Comparison of ENCODE assay signal across 23 cellular contexts in genomic region chr1:6473974-6474814, GRCh38. TPM values are rescaled to one million over a fixed set of nuclear protein-coding genes. Genes with fewer than 3 reads are reported as not detected.
DNase-seq lines count a peak whose midpoint lies in the region; ATAC-seq, FAIRE-seq and TF ChIP-seq lines count a peak whose summit lies in the region.
"Had no signal": no experiment of that assay in that cellular context is flagged by ENCODE, and none has a peak within 500 bp of the region (broad histone marks: within the 10 kb centered on the region; RNA-seq: fewer than 3 reads in every experiment).

No MANE protein-coding gene starts in this region.

- H3K27ac Mint-ChIP-seq in type B pancreatic cell = no peak overlapping the region
- H3K27ac Mint-ChIP-seq: CD4-positive, alpha-beta memory T cell; stimulated activated naive CD8-positive, alpha-beta T cell treated with anti-CD3 and anti-CD28 coated beads, Interleukin-15, Interleukin-2, amounts not matched to agents 100 ng/mL and 50 ng/mL, for 24 hours; T-cell had no signal

- no peaks in the 10 kb centered on the region for H3K36me3 ChIP-seq in kidney (ENCODE audit: control insufficient read depth in 1 of 2, insufficient read depth in 2 of 2, low read length in 2 of 2)
- H3K36me3 ChIP-seq: pancreas had no signal

- DNase-seq in DMS79 (lab: John Stamatoyannopoulos, UW) = peak; percentile 91
- peak; percentile 64 for DNase-seq in NCI-H187 treated with DMSO at 0.1 percent for 48 hours (lab: John Stamatoyannopoulos, UW)
- peak; percentile 90 for DNase-seq in NCI-H526 treated with DMSO at 0.1 percent for 48 hours (lab: John Stamatoyannopoulos, UW)
- DNase-seq in kidney = peak; percentile 78
- DNase-seq in central memory CD4-positive, alpha-beta T cell = no peak
- DNase-seq in type B pancreatic cell (ENCODE audit: extremely low spot score, unreplicated experiment) = no peak
- DNase-seq in stimulated activated CD4-positive, alpha-beta T cell treated with anti-CD3 and anti-CD28 coated beads, Interleukin-2, amount 100 ng/mL, for 24 hours = no peak
- DNase-seq: activated CD4-positive, alpha-beta T cell treated with anti-CD3 and anti-CD28 coated beads, Interleukin-2, amount 50 U/mL, for 48 hours; activated naive CD4-positive, alpha-beta T cell treated with anti-CD3 and anti-CD28 coated beads, Interleukin-2, amount 50 U/mL, for 16 hours; activated T-cell treated with anti-CD3 and anti-CD28 coated beads, Interleukin-2, amount 50 U/mL, for 1 hour; CD4-positive, alpha-beta memory T cell; heart right ventricle; KBM-7; naive thymus-derived CD8-positive, alpha-beta T cell; NK-92 treated with Interleukin-12 subunit alpha and Interleukin-12 subunit beta, amount 100 ng/mL, for 24 hours; T-cell; WERI-Rb-1 had no signal

- FAIRE-seq in kidney (lab: Jason Lieb, UNC) = no peak
- FAIRE-seq: pancreas had no signal

- peaks cover 7% of the 10 kb centered on the region for H3K36me3 Mint-ChIP-seq in type B pancreatic cell
- H3K36me3 Mint-ChIP-seq: CD4-positive, alpha-beta memory T cell; naive thymus-derived CD8-positive, alpha-beta T cell; T-cell had no signal

- TF ChIP-seq CTCF in kidney (IDR thresholded peaks at IDR 0.05; ENCODE audit: borderline replicate concordance, extremely low read depth, insufficient read depth) = no peak
- no peak for TF ChIP-seq CTCF in type B pancreatic cell (conservative IDR thresholded peaks at IDR 0.05)

- ATAC-seq in HG03520 (IDR thresholded peaks at IDR 0.05; ENCODE audit: unreplicated experiment) = no peak
- ATAC-seq: pancreas, sciatic nerve had no signal

- peaks cover 15% of the 10 kb centered on the region for H3K4me1 Mint-ChIP-seq in type B pancreatic cell (ENCODE audit: unreplicated experiment)

- no peaks in the 10 kb centered on the region for H3K9me3 Mint-ChIP-seq in type B pancreatic cell
- H3K9me3 Mint-ChIP-seq: CD4-positive, alpha-beta memory T cell; naive thymus-derived CD8-positive, alpha-beta T cell; stimulated activated naive CD8-positive, alpha-beta T cell treated with anti-CD3 and anti-CD28 coated beads, Interleukin-15, Interleukin-2, amounts not matched to agents 100 ng/mL and 50 ng/mL, for 24 hours; T-cell had no signal

- H3K27ac ChIP-seq in kidney (ENCODE audit: low read depth in 2 of 2, low read length in 2 of 2) = no peak overlapping the region
- H3K27ac ChIP-seq: heart right ventricle, pancreas, WERI-Rb-1 had no signal

- H3K4me1 ChIP-seq in kidney (ENCODE audit: control insufficient read depth in 1 of 2, insufficient read depth in 1 of 2, low read depth in 1 of 2, low read length in 2 of 2) = no peaks in the 10 kb centered on the region
- H3K4me1 ChIP-seq: pancreas had no signal

- no peaks in the 10 kb centered on the region for H3K9me3 ChIP-seq in kidney (ENCODE audit: control insufficient read depth in 1 of 2, low read length in 2 of 2)
- H3K9me3 ChIP-seq: heart right ventricle, pancreas had no signal

- H3K4me3 ChIP-seq in kidney (ENCODE audit: low read length in 2 of 2) = no peak overlapping the region
- H3K4me3 ChIP-seq: heart right ventricle, lung, pancreas had no signal

- H3K9ac ChIP-seq in kidney (ENCODE audit: low read length in 2 of 2) = no peak overlapping the region

- intact Hi-C loops in kidney (cut with DNase I) = no loop called here

- no peaks in the 10 kb centered on the region for H3K27me3 Mint-ChIP-seq in type B pancreatic cell
- H3K27me3 Mint-ChIP-seq: CD4-positive, alpha-beta memory T cell; stimulated activated naive CD8-positive, alpha-beta T cell treated with anti-CD3 and anti-CD28 coated beads, Interleukin-15, Interleukin-2, amounts not matched to agents 100 ng/mL and 50 ng/mL, for 24 hours; T-cell had no signal

- H3K4me3 Mint-ChIP-seq in type B pancreatic cell = no peak overlapping the region
- H3K4me3 Mint-ChIP-seq: CD4-positive, alpha-beta memory T cell; naive thymus-derived CD8-positive, alpha-beta T cell; stimulated activated naive CD8-positive, alpha-beta T cell treated with anti-CD3 and anti-CD28 coated beads, Interleukin-15, Interleukin-2, amounts not matched to agents 100 ng/mL and 50 ng/mL, for 24 hours; T-cell had no signal

RNA-seq across cellular contexts. Expression of gene TNFRSF25, which starts 8.2 kb away (rescaled TPM):
- total RNA-seq in kidney (13.8 TPM), type B pancreatic cell (ENCODE audit: low replicate concordance) (27.0 and 29.4 TPM in 2 replicates)
- polyA plus RNA-seq in kidney (ENCODE audit: insufficient read depth, low read depth, low replicate concordance) = 7.6 TPM

RNA-seq across cellular contexts. Expression of gene PLEKHG5, which starts 17.3 kb away (rescaled TPM):
- total RNA-seq in kidney (14.0 TPM), type B pancreatic cell (ENCODE audit: low replicate concordance) (28.5 and 30.6 TPM in 2 replicates)
- polyA plus RNA-seq in kidney (ENCODE audit: insufficient read depth, low read depth, low replicate concordance) = 4.4 TPM

RNA-seq across cellular contexts. Expression of gene ESPN, which starts 49.6 kb away (rescaled TPM):
- total RNA-seq in kidney (14.2 TPM), type B pancreatic cell (ENCODE audit: low replicate concordance) (13.8 and 15.6 TPM in 2 replicates)
- polyA plus RNA-seq in kidney (ENCODE audit: insufficient read depth, low read depth, low replicate concordance) = 112 TPM
- total RNA-seq: RPMI7951 had no signal

RNA-seq across cellular contexts. Expression of gene HES2, which starts 54.5 kb away (rescaled TPM):
- total RNA-seq in kidney = 1.3 TPM
- polyA plus RNA-seq in kidney (ENCODE audit: insufficient read depth, low read depth, low replicate concordance) = 1.6 TPM
- 5.9 and 22.1 TPM in 2 replicates for total RNA-seq in type B pancreatic cell (ENCODE audit: low replicate concordance)
- total RNA-seq: CD4-positive, alpha-beta memory T cell; naive thymus-derived CD8-positive, alpha-beta T cell; sciatic nerve had no signal
- polyA plus RNA-seq: CD4-positive, alpha-beta memory T cell; naive thymus-derived CD8-positive, alpha-beta T cell; pancreas had no signal

Comparison
In these comparisons a context has a peak if more than half of its experiments do, and no peak if none do; other contexts are left out.
1. DNase-seq: peak in DMS79 (single experiment), NCI-H187 treated with DMSO at 0.1 percent for 48 hours (single experiment), NCI-H526 treated with DMSO at 0.1 percent for 48 hours (single experiment) and kidney (single experiment); none in central memory CD4-positive, alpha-beta T cell (single experiment), type B pancreatic cell (single experiment) and stimulated activated CD4-positive, alpha-beta T cell treated with anti-CD3 and anti-CD28 coated beads, Interleukin-2, amount 100 ng/mL, for 24 hours (0 of 2).